17 cellular contexts compared by ENCODE assay signal in genomic region chr6:109238405-109238804, GRCh38.
DNase-seq lines count a peak whose midpoint lies in the region; ATAC-seq, FAIRE-seq and TF ChIP-seq lines count a peak whose summit lies in the region.
"Had no signal": no experiment of that assay in that cellular context is flagged by ENCODE, and none has a peak within 500 bp of the region (broad histone marks: within the 10 kb centered on the region; RNA-seq: fewer than 3 reads in every experiment).

No MANE protein-coding gene starts in this region.

- intact Hi-C loops in psoas muscle (cut with DNase I) = loop anchor here in 1 of 2 donors (10.0 kb wide), 1 partner anchor 46 kb away; no protein-coding TSS in a partner anchor
- intact Hi-C loops in Right ventricle myocardium superior (cut with DNase I) = no loop called here

- H3K9ac ChIP-seq in GM23248 = no peak overlapping the region
- H3K9ac ChIP-seq: KMS-11 had no signal

- H3K36me3 ChIP-seq in GM23248 (ENCODE audit: low read depth) (no peaks in the 10 kb centered on the region), bronchial epithelial cell (ENCODE audit: control insufficient read depth, insufficient read depth, low read length) (no peaks in the 10 kb centered on the region), psoas muscle (ENCODE audit: insufficient read depth in 1 of 2, low read depth in 1 of 2) (no peaks in the 10 kb centered on the region)

- peak overlapping the region; percentile 18 for H2AFZ ChIP-seq in GM23248

- H3K4me1 ChIP-seq in GM23248 (ENCODE audit: insufficient read depth) (peaks cover 65% of the 10 kb centered on the region), psoas muscle (peaks cover 37% of the 10 kb centered on the region)

- H3K27ac ChIP-seq in GM23248 = peak overlapping the region; percentile 64
- H3K27ac ChIP-seq in RWPE1 = no peak overlapping the region
- H3K27ac ChIP-seq in psoas muscle = peak overlapping the region; percentile 67
- H3K27ac ChIP-seq: KMS-11 had no signal

- H3K4me2 ChIP-seq in GM23248 (ENCODE audit: unreplicated experiment) = no peak overlapping the region
- H3K4me2 ChIP-seq: KMS-11 had no signal

- ATAC-seq in psoas muscle (peak in 2 of 4 donors; percentile 20 to 57), HG03097 (IDR thresholded peaks at IDR 0.05; ENCODE audit: low FRiP score, unreplicated experiment) (no peak), Right ventricle myocardium superior (ENCODE audit: poor library complexity) (no peak)

- WGBS in GM23248 (ENCODE audit: low coverage in 1 of 2, low lambda C conversion rate in 2 of 2, missing lambda C conversion rate in 2 of 2), 2 experiments = 62 to 70% methylated on average over 3 of the region's 3 CpGs
- WGBS in psoas muscle, 3 donors = 80 to 84% (median 81%) methylated on average over 3 of the region's 3 CpGs

- H3F3A ChIP-seq in GM23248 (ENCODE audit: insufficient read depth) = peaks cover 59% of the 10 kb centered on the region

- POLR2A ChIA-PET in RWPE1 (lab: Yijun Ruan, JAX; ENCODE audit: low non-redundant PET) = no interaction called here

- DNase-seq in GM23248 = peak; percentile 74
- DNase-seq in RWPE1 (ENCODE audit: low spot score) = peak; percentile 13
- peak; percentile 62 for DNase-seq in bronchial epithelial cell (ENCODE audit: low read depth)
- no peak for DNase-seq in psoas muscle
- no peak for DNase-seq in HPDE6-E6E7 (ENCODE audit: extremely low spot score)
- DNase-seq in NCI-H2196 (lab: John Stamatoyannopoulos, UW; ENCODE audit: unreplicated experiment) = no peak
- DNase-seq in Right ventricle myocardium superior = no peak
- DNase-seq: DMS 273 treated with DMSO at 0.1 percent for 48 hours, HFFc6, MM.1S, NCI-H1417, NCI-H1930, NCI-H510A treated with DMSO at 0.1 percent for 48 hours, RPMI8226 had no signal

- in situ Hi-C loops in GM23248 (cut with MboI) = no loop called here

- no peak for TF ChIP-seq CTCF in RWPE1 (conservative IDR thresholded peaks at IDR 0.05; ENCODE audit: low read depth)
- TF ChIP-seq CTCF in bronchial epithelial cell (IDR thresholded peaks at IDR 0.05; ENCODE audit: insufficient read depth, low read length, severe bottlenecking) = no peak
- no peak for TF ChIP-seq CTCF in psoas muscle (IDR thresholded peaks at IDR 0.05)

- no peak for FAIRE-seq in bronchial epithelial cell (lab: Jason Lieb, UNC)
- FAIRE-seq: H1 had no signal

- CTCF ChIA-PET in RWPE1 (lab: Yijun Ruan, JAX) = no interaction called here

- no peaks in the 10 kb centered on the region for H3K27me3 ChIP-seq in GM23248 (replicated peaks; ENCODE audit: insufficient read depth)
- no peaks in the 10 kb centered on the region for H3K27me3 ChIP-seq in bronchial epithelial cell (ENCODE audit: control insufficient read depth, insufficient read depth, low read length)
- no peaks in the 10 kb centered on the region for H3K27me3 ChIP-seq in psoas muscle (ENCODE audit: insufficient read depth in 3 of 3, low read length in 2 of 3)

- H3K9me2 ChIP-seq in GM23248 (ENCODE audit: insufficient read depth) = no peaks in the 10 kb centered on the region

- H3K4me3 ChIP-seq in GM23248 (no peak overlapping the region), bronchial epithelial cell (ENCODE audit: low read depth, low read length) (no peak overlapping the region), psoas muscle (no peak overlapping the region)

- H3K9me3 ChIP-seq in GM23248 (ENCODE audit: low read depth) (no peaks in the 10 kb centered on the region), psoas muscle (no peaks in the 10 kb centered on the region)

- no peaks in the 10 kb centered on the region for H3K79me2 ChIP-seq in GM23248 (ENCODE audit: insufficient read depth)

- H4K20me1 ChIP-seq in GM23248 (ENCODE audit: insufficient read depth) = no peaks in the 10 kb centered on the region

Comparison
In these comparisons a context has a peak if more than half of its experiments do, and no peak if none do; other contexts are left out.
1. DNase-seq: peak in GM23248 (single experiment), RWPE1 (single experiment) and bronchial epithelial cell (single experiment); none in psoas muscle (0 of 2), HPDE6-E6E7 (single experiment), NCI-H2196 (single experiment) and Right ventricle myocardium superior (single experiment).